ENCODE assay signal across 1 cellular context in genomic region chr3:4416427-4416826, GRCh38.
TF ChIP-seq lines count a peak whose summit lies in the region.

No MANE protein-coding gene starts in this region.

TF ChIP-seq in HepG2, 621 proteins besides CTCF, POLR2A, EP300 and RAD21:
- TF ChIP-seq ZFP36L1 (CRISPR knock-in tag; IDR thresholded peaks at IDR 0.05) = no peak
- 0 out of 2 replicates have a peak, but pooled peaks have one; percentile 10 for TF ChIP-seq ZNF629 (CRISPR knock-in tag; conservative IDR thresholded peaks at IDR 0.05)
